ENCODE assay signal across 14 cellular contexts in genomic region chr9:38063363-38063707, GRCh38. TPM values are rescaled to one million over a fixed set of nuclear protein-coding genes. Genes with fewer than 3 reads are reported as not detected.
DNase-seq lines count a peak whose midpoint lies in the region; ATAC-seq and TF ChIP-seq lines count a peak whose summit lies in the region.
"Had no signal": no experiment of that assay in that cellular context is flagged by ENCODE, and none has a peak within 500 bp of the region (broad histone marks: within the 10 kb centered on the region; RNA-seq: fewer than 3 reads in every experiment).

No MANE protein-coding gene starts in this region.

- peaks cover 83% of the 10 kb centered on the region for H3K79me2 ChIP-seq in Karpas-422 (ENCODE audit: low read length)

- H3K9ac ChIP-seq in Karpas-422 (ENCODE audit: low read length) (peak overlapping the region; percentile 56), muscle layer of colon (ENCODE audit: low read length) (no peak overlapping the region), subcutaneous abdominal adipose tissue (ENCODE audit: low read length in 5 of 5) (no peak overlapping the region)

- no peak overlapping the region for H2AFZ ChIP-seq in Karpas-422 (ENCODE audit: low read length)

- no peaks in the 10 kb centered on the region for H3K27me3 ChIP-seq in Karpas-422 (ENCODE audit: low read length)
- H3K27me3 ChIP-seq in muscle layer of colon (ENCODE audit: control insufficient read depth in 1 of 2, insufficient read depth in 2 of 2, low read length in 2 of 2), result no peaks in the 10 kb centered on the region
- no peaks in the 10 kb centered on the region for H3K27me3 ChIP-seq in subcutaneous abdominal adipose tissue (ENCODE audit: control insufficient read depth in 5 of 5, insufficient read depth in 4 of 5, low read length in 5 of 5)
- H3K27me3 ChIP-seq: pancreas had no signal

- H3K36me3 Mint-ChIP-seq in brain, result peaks cover 5% of the 10 kb centered on the region
- no peaks in the 10 kb centered on the region for H3K36me3 Mint-ChIP-seq in activated CD4-positive, alpha-beta T cell treated with anti-CD3 and anti-CD28 coated beads, Interleukin-2, amount 10 ng/mL, durations not matched to agents 7 days and 5 days (ENCODE audit: low read depth)
- H3K36me3 Mint-ChIP-seq: CD4-positive, CD25-positive, alpha-beta regulatory T cell had no signal

- peaks cover 43% of the 10 kb centered on the region; the same call in 1 of the 2 replicates for H4K20me1 ChIP-seq in Karpas-422 (ENCODE audit: insufficient read depth, low read depth, low read length)

- H3K9me3 Mint-ChIP-seq in brain, result no peaks in the 10 kb centered on the region
- no peaks in the 10 kb centered on the region for H3K9me3 Mint-ChIP-seq in activated CD4-positive, alpha-beta T cell treated with anti-CD3 and anti-CD28 coated beads, Interleukin-2, amount 10 ng/mL, durations not matched to agents 7 days and 5 days
- H3K9me3 Mint-ChIP-seq: activated T-helper 17 cell treated with anti-CD3 and anti-CD28 coated beads, Interleukin-2, amount 50 U/mL, for 72 hours; CD4-positive, CD25-positive, alpha-beta regulatory T cell had no signal

- no peak for TF ChIP-seq CTCF in brain (conservative IDR thresholded peaks at IDR 0.05)

- CTCF ChIA-PET in activated CD4-positive, alpha-beta T cell treated with anti-CD3 and anti-CD28 coated beads, Interleukin-2, amount 10 ng/mL, durations not matched to agents 7 days and 5 days (lab: Charles Lee), result interaction anchor here (0.6 to 1.2 kb wide), 5 partner anchors 27 to 328 kb away, joined by 3 to 5 read pairs (median 4); no protein-coding TSS in a partner anchor

- DNase-seq in Karpas-422 (no peak), iPS-NIHi7 (ENCODE audit: extremely low spot score) (no peak)
- DNase-seq in activated CD4-positive, alpha-beta T cell treated with anti-CD3 and anti-CD28 coated beads, Interleukin-2, amount 10 ng/mL, durations not matched to agents 7 days and 5 days, result no peak
- DNase-seq: activated CD4-positive, alpha-beta T cell treated with anti-CD3 and anti-CD28 coated beads, Interleukin-2, amount 50 U/mL, for 48 hours; CD4-positive, CD25-positive, alpha-beta regulatory T cell; lower lobe of right lung; NCI-H1092; pancreas; stimulated activated CD4-positive, alpha-beta T cell treated with anti-CD3 and anti-CD28 coated beads, Interleukin-2, amount 100 ng/mL, for 24 hours had no signal

- H3K4me3 ChIP-seq in Karpas-422 (ENCODE audit: low read length) (peak overlapping the region; percentile 37; the same call in 1 of the 2 replicates), muscle layer of colon (ENCODE audit: low read depth in 1 of 2, low read length in 2 of 2) (no peak overlapping the region), subcutaneous abdominal adipose tissue (ENCODE audit: low read depth in 1 of 5, low read length in 5 of 5) (no peak overlapping the region)
- H3K4me3 ChIP-seq: lower lobe of right lung, pancreas had no signal

- H3K4me2 ChIP-seq in Karpas-422 (ENCODE audit: low read depth, low read length, poor library complexity, severe bottlenecking), result peak overlapping the region; percentile 75

- H3K27ac Mint-ChIP-seq in brain, result peak overlapping the region; percentile 64 to 86 (median 69)
- no peak overlapping the region for H3K27ac Mint-ChIP-seq in activated CD4-positive, alpha-beta T cell treated with anti-CD3 and anti-CD28 coated beads, Interleukin-2, amount 10 ng/mL, durations not matched to agents 7 days and 5 days
- H3K27ac Mint-ChIP-seq: activated T-helper 17 cell treated with anti-CD3 and anti-CD28 coated beads, Interleukin-2, amount 50 U/mL, for 72 hours; CD4-positive, CD25-positive, alpha-beta regulatory T cell had no signal

- no peak for ATAC-seq in GM18520 (IDR thresholded peaks at IDR 0.05; ENCODE audit: unreplicated experiment)
- ATAC-seq: activated T-helper 17 cell treated with anti-CD3 and anti-CD28 coated beads, Interleukin-2, amount 50 U/mL, for 72 hours; lower lobe of right lung; pancreas had no signal

- H3K27ac ChIP-seq in Karpas-422 (ENCODE audit: low read length), result peak overlapping the region; percentile 96
- peak overlapping the region; percentile 51 for H3K27ac ChIP-seq in muscle layer of colon (ENCODE audit: low read depth, low read length)
- peak overlapping the region; percentile 58 for H3K27ac ChIP-seq in subcutaneous abdominal adipose tissue (ENCODE audit: low read depth, low read length)

- H3K4me1 ChIP-seq in Karpas-422 (ENCODE audit: low read length) (peaks cover 99% of the 10 kb centered on the region), muscle layer of colon (ENCODE audit: insufficient read depth, low read length) (peaks cover 59% of the 10 kb centered on the region), subcutaneous abdominal adipose tissue (ENCODE audit: control insufficient read depth in 5 of 5, insufficient read depth in 5 of 5, low read length in 5 of 5) (peaks cover 7 to 83% (median 55%) of the 10 kb centered on the region in 5 donors)

- POLR2A ChIA-PET in activated CD4-positive, alpha-beta T cell treated with anti-CD3 and anti-CD28 coated beads, Interleukin-2, amount 10 ng/mL, durations not matched to agents 7 days and 5 days (lab: Charles Lee), result no interaction called here

- H3K36me3 ChIP-seq in Karpas-422 (ENCODE audit: insufficient read depth, low read length) (0 out of 2 replicates have a peak, but pooled peaks cover 6% of the 10 kb centered on the region), muscle layer of colon (ENCODE audit: insufficient read depth, low read length) (no peaks in the 10 kb centered on the region), subcutaneous abdominal adipose tissue (ENCODE audit: control insufficient read depth in 5 of 5, insufficient read depth in 5 of 5, low read length in 5 of 5) (no peaks in the 10 kb centered on the region)
- H3K36me3 ChIP-seq: lower lobe of right lung, pancreas had no signal

- no peaks in the 10 kb centered on the region for H3K9me2 ChIP-seq in Karpas-422 (replicated peaks; ENCODE audit: insufficient read depth, low read length)

- peak overlapping the region; percentile 13 to 98 (median 78) for H3K4me3 Mint-ChIP-seq in brain
- H3K4me3 Mint-ChIP-seq in activated CD4-positive, alpha-beta T cell treated with anti-CD3 and anti-CD28 coated beads, Interleukin-2, amount 10 ng/mL, durations not matched to agents 7 days and 5 days, result no peak overlapping the region
- H3K4me3 Mint-ChIP-seq: activated T-helper 17 cell treated with anti-CD3 and anti-CD28 coated beads, Interleukin-2, amount 50 U/mL, for 72 hours had no signal

- no peaks in the 10 kb centered on the region for H3K9me3 ChIP-seq in Karpas-422 (ENCODE audit: low read length)
- no peaks in the 10 kb centered on the region for H3K9me3 ChIP-seq in muscle layer of colon (ENCODE audit: low read length)
- no peaks in the 10 kb centered on the region for H3K9me3 ChIP-seq in subcutaneous abdominal adipose tissue (ENCODE audit: control insufficient read depth in 5 of 5, low read length in 5 of 5)
- H3K9me3 ChIP-seq: lower lobe of right lung, pancreas had no signal

- peaks cover 79% of the 10 kb centered on the region for H3K4me1 Mint-ChIP-seq in brain
- H3K4me1 Mint-ChIP-seq in activated CD4-positive, alpha-beta T cell treated with anti-CD3 and anti-CD28 coated beads, Interleukin-2, amount 10 ng/mL, durations not matched to agents 7 days and 5 days, result peaks cover 10% of the 10 kb centered on the region

- H3K27me3 Mint-ChIP-seq in brain, result peaks cover 23% of the 10 kb centered on the region
- peaks cover 28% of the 10 kb centered on the region for H3K27me3 Mint-ChIP-seq in activated CD4-positive, alpha-beta T cell treated with anti-CD3 and anti-CD28 coated beads, Interleukin-2, amount 10 ng/mL, durations not matched to agents 7 days and 5 days

RNA-seq across cellular contexts. Expression of gene SHB, which starts 5.7 kb away (rescaled TPM):
- 27.1 and 42.8 TPM in 2 replicates for total RNA-seq in Karpas-422 (2014; rRNA removed; shearing (Covaris generic); ENCODE audit: low replicate concordance)
- 37.4 TPM for polyA plus RNA-seq in brain (ENCODE audit: insufficient read depth, low read depth, low replicate concordance)
- not detected for total RNA-seq in activated CD4-positive, alpha-beta T cell treated with anti-CD3 and anti-CD28 coated beads, Interleukin-2, amount 10 ng/mL, durations not matched to agents 7 days and 5 days

Comparison
In these comparisons a context has a peak if more than half of its experiments do, and no peak if none do; other contexts are left out.
1. RNA of gene SHB, which starts 5.7 kb away (total RNA-seq): 27.1 to 42.8 TPM in Karpas-422; not detected in activated CD4-positive, alpha-beta T cell treated with anti-CD3 and anti-CD28 coated beads, Interleukin-2, amount 10 ng/mL, durations not matched to agents 7 days and 5 days; every median in the first group is over 10 times any median in the second.
2. Peak in every context shown above with its lines, with median percentiles within 50 percentile points of each other: H3K27ac ChIP-seq.